1 cellular context compared by ENCODE assay signal in the genomic region with DNA sequence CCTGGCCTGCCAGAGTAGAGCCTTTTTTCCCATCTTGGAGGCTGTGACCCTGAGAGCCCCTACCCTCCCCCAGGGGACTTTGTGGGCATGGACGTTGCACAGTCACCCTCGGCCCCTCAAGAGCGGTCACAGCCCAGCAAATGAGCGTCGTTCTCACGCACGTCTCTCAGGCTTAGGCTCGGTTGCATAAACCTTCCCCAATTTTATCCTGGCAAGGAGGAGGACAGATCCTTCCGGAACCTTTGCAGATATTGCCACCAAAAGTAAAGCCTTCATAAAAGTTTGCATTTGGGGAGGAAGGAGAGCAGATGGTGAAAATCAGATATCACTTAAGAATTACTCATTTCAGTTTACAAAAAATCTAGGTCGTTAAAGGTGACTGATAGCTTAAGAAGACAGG.
TF ChIP-seq lines count a peak whose summit lies in the region.

No MANE protein-coding gene starts in this region.

TF ChIP-seq in K562, 482 proteins besides CTCF, POLR2A, EP300 and RAD21:
- TF ChIP-seq ZNF263 (CRISPR knock-in tag; IDR thresholded peaks at IDR 0.05; ENCODE audit: borderline replicate concordance): peak; percentile 68
- TF ChIP-seq SP1 (CRISPR knock-in tag; IDR thresholded peaks at IDR 0.05): no peak
